8 cellular contexts compared by ENCODE assay signal in genomic region chr21:35138665-35139381, GRCh38.
A peak's percentile ranks its signal among the peaks of the same experiment; 100 is the strongest.
DNase-seq lines count a peak whose midpoint lies in the region; ATAC-seq and TF ChIP-seq lines count a peak whose summit lies in the region.

No MANE protein-coding gene starts in this region.

- WGBS in body of pancreas, 2 donors: 54 to 70% methylated on average over 12 of the region's 12 CpGs

- TF ChIP-seq POLR2A in body of pancreas (IDR thresholded peaks at IDR 0.05): no peak

- H3K9me3 ChIP-seq in BLaER1 (no peaks in the 10 kb centered on the region), body of pancreas (no peaks in the 10 kb centered on the region)

- POLR2A ChIA-PET in naive thymus-derived CD8-positive, alpha-beta T cell (lab: Charles Lee): interaction anchor here (1.0 kb wide), 1 partner anchor 88 kb away, joined by 4 read pairs; no protein-coding TSS in a partner anchor

- intact Hi-C loops in activated T-helper 1 cell treated with anti-CD3 and anti-CD28 coated beads, Interleukin-12 subunit alpha, Interleukin-12 subunit beta, Interleukin-2, Interleukin-4 antibody, amounts not matched to agents 30 ng/mL and 10 ng/mL and 1 ng/mL, durations not matched to agents 14 hours and 24 hours and 36 hours (cut with micrococcal nuclease): loop anchor here (1.0 to 5.0 kb wide), 12 partner anchors 11 to 389 kb away; partner anchors contain the start of gene RUNX1
- intact Hi-C loops in body of pancreas (cut with DNase I): no loop called here

- TF ChIP-seq CTCF in body of pancreas (IDR thresholded peaks at IDR 0.05): no peak

- no peak overlapping the region for H3K27ac ChIP-seq in BLaER1
- no peak overlapping the region for H3K27ac ChIP-seq in body of pancreas

- peak overlapping the region; percentile 62 for H3K4me3 Mint-ChIP-seq in activated T-helper 1 cell treated with anti-CD3 and anti-CD28 coated beads, Interleukin-12 subunit alpha, Interleukin-12 subunit beta, Interleukin-2, Interleukin-4 antibody, amounts not matched to agents 30 ng/mL and 10 ng/mL and 1 ng/mL, durations not matched to agents 14 hours and 24 hours and 36 hours
- H3K4me3 Mint-ChIP-seq in naive thymus-derived CD8-positive, alpha-beta T cell: peak overlapping the region; percentile 47 to 83 (median 73)

- H3K27me3 ChIP-seq in BLaER1: no peaks in the 10 kb centered on the region
- H3K27me3 ChIP-seq in body of pancreas: no peaks in the 10 kb centered on the region

- H3K27ac Mint-ChIP-seq in activated T-helper 1 cell treated with anti-CD3 and anti-CD28 coated beads, Interleukin-12 subunit alpha, Interleukin-12 subunit beta, Interleukin-2, Interleukin-4 antibody, amounts not matched to agents 30 ng/mL and 10 ng/mL and 1 ng/mL, durations not matched to agents 14 hours and 24 hours and 36 hours: peak overlapping the region; percentile 93
- peak overlapping the region; percentile 4 to 89 (median 59) for H3K27ac Mint-ChIP-seq in naive thymus-derived CD8-positive, alpha-beta T cell

- H3K36me3 ChIP-seq in BLaER1 (no peaks in the 10 kb centered on the region), body of pancreas (replicated peaks in 1 of 2; ENCODE audit: insufficient read depth in 1 of 2, low read depth in 2 of 2) (no peaks in the 10 kb centered on the region)

- peak overlapping the region; percentile 4; the same call in 1 of the 2 replicates for H3K4me2 ChIP-seq in BLaER1

- DNase-seq in NCI-H226 (peak; percentile 89), NCI-H2171 (lab: John Stamatoyannopoulos, UW) (no peak), body of pancreas (no peak)
- no peak for DNase-seq in activated T-helper 1 cell treated with anti-CD3 and anti-CD28 coated beads, Interleukin-12 subunit alpha, Interleukin-12 subunit beta, Interleukin-2, Interleukin-4 antibody, amounts not matched to agents 30 ng/mL and 10 ng/mL and 1 ng/mL, durations not matched to agents 14 hours and 24 hours and 36 hours (ENCODE audit: low spot score)
- DNase-seq in naive thymus-derived CD8-positive, alpha-beta T cell: peak; percentile 12 to 73 (median 50)

- peaks cover 27% of the 10 kb centered on the region for H3K4me1 Mint-ChIP-seq in activated T-helper 1 cell treated with anti-CD3 and anti-CD28 coated beads, Interleukin-12 subunit alpha, Interleukin-12 subunit beta, Interleukin-2, Interleukin-4 antibody, amounts not matched to agents 30 ng/mL and 10 ng/mL and 1 ng/mL, durations not matched to agents 14 hours and 24 hours and 36 hours (ENCODE audit: low read depth)
- H3K4me1 Mint-ChIP-seq in naive thymus-derived CD8-positive, alpha-beta T cell: peaks cover 11 to 16% (median 14%) of the 10 kb centered on the region in 4 donors

- no peaks in the 10 kb centered on the region for H4K20me1 ChIP-seq in BLaER1

- H3K36me3 Mint-ChIP-seq in activated T-helper 1 cell treated with anti-CD3 and anti-CD28 coated beads, Interleukin-12 subunit alpha, Interleukin-12 subunit beta, Interleukin-2, Interleukin-4 antibody, amounts not matched to agents 30 ng/mL and 10 ng/mL and 1 ng/mL, durations not matched to agents 14 hours and 24 hours and 36 hours (ENCODE audit: low read depth): peaks cover 2% of the 10 kb centered on the region
- no peaks in the 10 kb centered on the region for H3K36me3 Mint-ChIP-seq in naive thymus-derived CD8-positive, alpha-beta T cell

- H3K4me1 ChIP-seq in BLaER1 (peaks cover 13% of the 10 kb centered on the region), body of pancreas (no peaks in the 10 kb centered on the region)

- H3K9ac ChIP-seq in BLaER1: no peak overlapping the region

- no peak overlapping the region for H3K4me3 ChIP-seq in BLaER1
- no peak overlapping the region for H3K4me3 ChIP-seq in body of pancreas

- peaks cover 5% of the 10 kb centered on the region for H3K9me3 Mint-ChIP-seq in activated T-helper 1 cell treated with anti-CD3 and anti-CD28 coated beads, Interleukin-12 subunit alpha, Interleukin-12 subunit beta, Interleukin-2, Interleukin-4 antibody, amounts not matched to agents 30 ng/mL and 10 ng/mL and 1 ng/mL, durations not matched to agents 14 hours and 24 hours and 36 hours
- no peaks in the 10 kb centered on the region for H3K9me3 Mint-ChIP-seq in naive thymus-derived CD8-positive, alpha-beta T cell

- ATAC-seq in naive thymus-derived CD8-positive, alpha-beta T cell: peak; percentile 94 to 95
- no peak for ATAC-seq in GM21367 (IDR thresholded peaks at IDR 0.05; ENCODE audit: unreplicated experiment)
- no peak for ATAC-seq in HG03039 (IDR thresholded peaks at IDR 0.05; ENCODE audit: unreplicated experiment)
- no peak for ATAC-seq in body of pancreas

- H3K27me3 Mint-ChIP-seq in activated T-helper 1 cell treated with anti-CD3 and anti-CD28 coated beads, Interleukin-12 subunit alpha, Interleukin-12 subunit beta, Interleukin-2, Interleukin-4 antibody, amounts not matched to agents 30 ng/mL and 10 ng/mL and 1 ng/mL, durations not matched to agents 14 hours and 24 hours and 36 hours (ENCODE audit: insufficient read depth): no peaks in the 10 kb centered on the region
- H3K27me3 Mint-ChIP-seq in naive thymus-derived CD8-positive, alpha-beta T cell: no peaks in the 10 kb centered on the region

Comparison
In these comparisons a context has a peak if more than half of its experiments do, and no peak if none do; other contexts are left out.
1. DNase-seq: peak in NCI-H226 (single experiment) and naive thymus-derived CD8-positive, alpha-beta T cell (10 of 10); none in activated T-helper 1 cell treated with anti-CD3 and anti-CD28 coated beads, Interleukin-12 subunit alpha, Interleukin-12 subunit beta, Interleukin-2, Interleukin-4 antibody, amounts not matched to agents 30 ng/mL and 10 ng/mL and 1 ng/mL, durations not matched to agents 14 hours and 24 hours and 36 hours (single experiment), NCI-H2171 (single experiment) and body of pancreas (0 of 4).
2. ATAC-seq: peak in naive thymus-derived CD8-positive, alpha-beta T cell (2 of 2); none in GM21367 (single experiment), HG03039 (single experiment) and body of pancreas (single experiment).